In the genomic region with DNA sequence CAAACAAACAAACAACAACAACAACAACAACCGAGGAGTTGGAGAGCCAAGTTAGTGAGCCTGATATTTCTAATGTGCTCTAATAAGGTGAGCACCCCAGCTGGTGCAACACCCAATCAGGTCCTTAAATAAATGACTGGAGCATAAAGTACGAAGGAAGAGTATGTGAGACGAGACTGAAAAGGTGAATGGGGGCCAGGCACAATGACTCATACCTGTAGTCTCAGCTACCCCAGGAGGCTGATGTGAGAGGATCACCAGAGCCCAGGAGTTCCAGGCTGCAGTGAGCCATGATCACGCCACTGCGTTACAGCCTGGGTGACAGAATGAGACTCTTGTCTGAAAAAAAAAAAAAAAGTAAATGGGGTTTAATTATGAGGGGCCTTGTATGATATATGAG, we compare ENCODE assay signal across 1 cellular context.
TF ChIP-seq lines count a peak whose summit lies in the region.

No MANE protein-coding gene starts in this region.

TF ChIP-seq in GM12878, 131 proteins besides CTCF, POLR2A, EP300 and RAD21:
- TF ChIP-seq HDAC6 (IDR thresholded peaks at IDR 0.05; ENCODE audit: unreplicated experiment): no peak
